27 cellular contexts compared by ENCODE assay signal in the genomic region with DNA sequence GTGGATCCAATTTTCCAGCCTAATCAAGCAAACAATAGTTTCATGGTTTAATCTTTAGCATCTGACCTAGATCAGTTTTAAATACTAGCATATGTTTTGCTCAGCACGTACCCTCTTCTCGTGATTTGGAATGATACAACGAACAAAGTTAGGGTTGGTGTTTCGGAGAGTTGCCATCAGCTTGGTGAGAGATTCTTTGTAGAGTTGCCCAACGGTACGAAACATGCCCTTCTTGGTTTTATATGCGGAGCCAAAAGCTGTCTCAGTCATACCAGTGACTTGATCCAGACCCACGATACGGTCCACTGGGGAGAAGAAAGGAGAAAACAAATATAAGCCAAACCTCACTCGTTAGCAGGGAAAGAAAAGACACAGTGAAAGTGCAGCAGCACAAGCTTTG.
"Had no signal": no experiment of that assay in that cellular context is flagged by ENCODE, and none has a peak within 500 bp of the region (broad histone marks: within the 10 kb centered on the region; RNA-seq: fewer than 3 reads in every experiment).

No MANE protein-coding gene starts in this region.

- H3K9me3 Mint-ChIP-seq: immature natural killer cell; naive thymus-derived CD8-positive, alpha-beta T cell; nephron progenitor cell; stimulated activated memory B cell treated with anti-CD40 and anti-IgM and Interleukin-4, amounts not matched to agents 10 μg/mL and 1 μg/mL and 100 μg/mL, for 72 hours had no signal

- H3K36me3 ChIP-seq: ovary had no signal

- H3K27me3 ChIP-seq: esophagus squamous epithelium, foreskin keratinocyte, heart right ventricle, ovary, sigmoid colon, vagina had no signal

- H3K4me3 ChIP-seq: coronary artery, esophagus squamous epithelium, heart right ventricle, lower lobe of right lung, ovary, psoas muscle, sigmoid colon, vagina had no signal

- H3K27ac Mint-ChIP-seq: immature natural killer cell; naive thymus-derived CD8-positive, alpha-beta T cell; nephron progenitor cell; stimulated activated memory B cell treated with anti-CD40 and anti-IgM and Interleukin-4, amounts not matched to agents 10 μg/mL and 1 μg/mL and 100 μg/mL, for 72 hours had no signal

- ATAC-seq: foreskin keratinocyte; heart right ventricle; left ventricle myocardium superior; lower lobe of right lung; naive thymus-derived CD8-positive, alpha-beta T cell; psoas muscle; right cardiac atrium; stimulated activated memory B cell treated with anti-CD40 and anti-IgM and Interleukin-4, amounts not matched to agents 10 μg/mL and 1 μg/mL and 100 μg/mL, for 72 hours; stimulated activated naive CD8-positive, alpha-beta T cell treated with anti-CD3 and anti-CD28 coated beads, Interleukin-15, Interleukin-2, amounts not matched to agents 100 U/mL and 50 U/mL, for 24 hours had no signal

- H3K4me1 ChIP-seq: esophagus squamous epithelium, foreskin keratinocyte, lower lobe of right lung, psoas muscle, sigmoid colon, vagina had no signal

- H3K4me1 Mint-ChIP-seq: immature natural killer cell; naive thymus-derived CD8-positive, alpha-beta T cell; nephron progenitor cell; stimulated activated memory B cell treated with anti-CD40 and anti-IgM and Interleukin-4, amounts not matched to agents 10 μg/mL and 1 μg/mL and 100 μg/mL, for 72 hours had no signal

- H3K9me3 ChIP-seq: esophagus squamous epithelium, heart right ventricle, lower lobe of right lung, ovary, psoas muscle, sigmoid colon, vagina had no signal

- DNase-seq: dermis blood vessel endothelial cell; effector memory CD4-positive, alpha-beta T cell; erythroblast; esophagus squamous epithelium; foreskin keratinocyte; glutamatergic neuron; heart right ventricle; hippocampal formation; immature natural killer cell; islet precursor cell; left ventricle myocardium superior; lower lobe of right lung; naive thymus-derived CD8-positive, alpha-beta T cell; nephron progenitor cell; occipital lobe; ovary; posterior cingulate gyrus; psoas muscle; right cardiac atrium; sigmoid colon; stimulated activated CD4-positive, alpha-beta T cell treated with anti-CD3 and anti-CD28 coated beads, Interleukin-2, amount 100 ng/mL, for 24 hours; stimulated activated CD4-positive, alpha-beta T cell treated with anti-CD3 and anti-CD28 coated beads, Interleukin-4, amount 100 ng/mL, for 4 hours; stimulated activated naive CD8-positive, alpha-beta T cell treated with anti-CD3 and anti-CD28 coated beads, Interleukin-15, Interleukin-2, amounts not matched to agents 100 U/mL and 50 U/mL, for 24 hours; trophoblast cell had no signal

- H3K27ac ChIP-seq: esophagus squamous epithelium, foreskin keratinocyte, heart right ventricle, lower lobe of right lung, ovary, psoas muscle, vagina had no signal

- H3K4me3 Mint-ChIP-seq: immature natural killer cell; naive thymus-derived CD8-positive, alpha-beta T cell; nephron progenitor cell; stimulated activated memory B cell treated with anti-CD40 and anti-IgM and Interleukin-4, amounts not matched to agents 10 μg/mL and 1 μg/mL and 100 μg/mL, for 72 hours had no signal

- H3K27me3 Mint-ChIP-seq: naive thymus-derived CD8-positive, alpha-beta T cell; stimulated activated memory B cell treated with anti-CD40 and anti-IgM and Interleukin-4, amounts not matched to agents 10 μg/mL and 1 μg/mL and 100 μg/mL, for 72 hours had no signal
